ENCODE assay signal across 19 cellular contexts in the genomic region with DNA sequence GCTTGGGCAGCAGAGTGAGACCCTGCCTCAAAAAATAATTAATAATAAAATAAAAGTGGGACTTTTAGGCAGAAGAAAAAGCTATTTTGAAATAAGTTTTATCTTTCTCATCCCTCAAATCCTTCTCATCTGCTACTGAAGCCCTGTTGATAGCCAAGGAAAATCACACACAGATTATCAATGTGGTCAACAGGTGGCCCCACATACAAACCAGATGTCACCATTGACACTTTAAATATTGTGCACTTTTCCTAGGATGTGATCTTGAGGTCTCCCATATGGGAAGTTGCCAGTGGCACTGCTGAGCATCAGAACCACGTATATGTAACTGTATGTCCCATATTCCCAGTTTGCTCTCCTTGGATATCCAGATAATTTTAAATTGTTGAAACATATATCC.
A peak's percentile ranks its signal among the peaks of the same experiment; 100 is the strongest.
DNase-seq lines count a peak whose midpoint lies in the region; ATAC-seq, FAIRE-seq and TF ChIP-seq lines count a peak whose summit lies in the region.
"Had no signal": no experiment of that assay in that cellular context is flagged by ENCODE, and none has a peak within 500 bp of the region (broad histone marks: within the 10 kb centered on the region; RNA-seq: fewer than 3 reads in every experiment).

No MANE protein-coding gene starts in this region.

- H3K4me3 Mint-ChIP-seq in astrocyte (ENCODE audit: unreplicated experiment) (no peak overlapping the region), Caco-2 (ENCODE audit: unreplicated experiment) (no peak overlapping the region)
- H3K4me3 Mint-ChIP-seq in activated CD8-positive, alpha-beta T cell treated with anti-CD3 and anti-CD28 coated beads for 36 hours = no peak overlapping the region
- H3K4me3 Mint-ChIP-seq: CD4-positive, CD25-positive, alpha-beta regulatory T cell; H9; IgD-negative memory B cell; T-helper 1 cell treated with Interleukin-12 subunit alpha and Interleukin-12 subunit beta and Interleukin-4 antibody, amounts not matched to agents 30 μg/mL and 1 μg/mL, for 36 hours had no signal

- H3F3A ChIP-seq in MM.1S (ENCODE audit: insufficient read depth, low read length) = peaks cover 18% of the 10 kb centered on the region

- no peak overlapping the region for H3K27ac ChIP-seq in DND-41 (ENCODE audit: low read length)
- no peak overlapping the region for H3K27ac ChIP-seq in MM.1S (ENCODE audit: low read length)
- no peak overlapping the region for H3K27ac ChIP-seq in astrocyte (ENCODE audit: low read depth, low read length)
- H3K27ac ChIP-seq in adrenal gland = no peak overlapping the region
- H3K27ac ChIP-seq: HL-60 had no signal

- H4K20me1 ChIP-seq in DND-41 (ENCODE audit: insufficient read depth, low read length) = no peaks in the 10 kb centered on the region
- no peaks in the 10 kb centered on the region for H4K20me1 ChIP-seq in MM.1S (ENCODE audit: insufficient read depth, low read length)
- no peaks in the 10 kb centered on the region for H4K20me1 ChIP-seq in astrocyte (ENCODE audit: insufficient read depth, low read length)

- H3K4me1 ChIP-seq in DND-41 (ENCODE audit: insufficient read depth, low read length) (no peaks in the 10 kb centered on the region), MM.1S (ENCODE audit: low read length) (peaks cover 39% of the 10 kb centered on the region), astrocyte (ENCODE audit: insufficient read depth, low read length) (peaks cover 7% of the 10 kb centered on the region), Caco-2 (no peaks in the 10 kb centered on the region), adrenal gland (replicated peaks in 1 of 2) (no peaks in the 10 kb centered on the region)

- no peaks in the 10 kb centered on the region for H3K79me2 ChIP-seq in DND-41 (ENCODE audit: insufficient read depth, low read length)
- no peaks in the 10 kb centered on the region; the same call in 1 of the 2 replicates for H3K79me2 ChIP-seq in MM.1S (ENCODE audit: low read length)
- no peaks in the 10 kb centered on the region for H3K79me2 ChIP-seq in astrocyte (ENCODE audit: insufficient read depth, low read length)

- peak overlapping the region; percentile 36 for H3K27ac Mint-ChIP-seq in astrocyte (ENCODE audit: unreplicated experiment)
- H3K27ac Mint-ChIP-seq in activated CD8-positive, alpha-beta T cell treated with anti-CD3 and anti-CD28 coated beads for 36 hours = no peak overlapping the region
- no peak overlapping the region for H3K27ac Mint-ChIP-seq in Caco-2 (ENCODE audit: unreplicated experiment)
- H3K27ac Mint-ChIP-seq: T-helper 1 cell treated with Interleukin-12 subunit alpha and Interleukin-12 subunit beta and Interleukin-4 antibody, amounts not matched to agents 30 μg/mL and 1 μg/mL, for 36 hours had no signal

- POLR2A ChIA-PET in activated CD8-positive, alpha-beta T cell treated with anti-CD3 and anti-CD28 coated beads for 36 hours (lab: Charles Lee) = interaction anchor here (1.5 kb wide), 1 partner anchor 37 kb away, joined by 3 read pairs; no protein-coding TSS in a partner anchor
- POLR2A ChIA-PET in Caco-2 (lab: Charles Lee) = no interaction called here

- no peak for ATAC-seq in DND-41 (ENCODE audit: insufficient read depth, low read depth)
- ATAC-seq in activated CD8-positive, alpha-beta T cell treated with anti-CD3 and anti-CD28 coated beads for 36 hours = no peak
- ATAC-seq: PC-3 had no signal

- H3K36me3 ChIP-seq in DND-41 (ENCODE audit: insufficient read depth, low read length) (no peaks in the 10 kb centered on the region), MM.1S (replicated peaks; ENCODE audit: insufficient read depth, low read length) (no peaks in the 10 kb centered on the region), astrocyte (ENCODE audit: insufficient read depth, low read length) (peaks cover 26% of the 10 kb centered on the region), Caco-2 (ENCODE audit: control insufficient read depth, insufficient read depth, low read length) (no peaks in the 10 kb centered on the region; the same call in 1 of the 2 replicates), adrenal gland (replicated peaks in 1 of 2) (no peaks in the 10 kb centered on the region)

- no peaks in the 10 kb centered on the region for H3K9me2 ChIP-seq in MM.1S (replicated peaks; ENCODE audit: insufficient read depth, low read length)

- intact Hi-C loops in activated CD8-positive, alpha-beta T cell treated with anti-CD3 and anti-CD28 coated beads for 36 hours (cut with micrococcal nuclease) = no loop called here
- intact Hi-C loops in Caco-2 (cut with micrococcal nuclease; ENCODE audit: unreplicated experiment) = no loop called here
- intact Hi-C loops in adrenal gland (cut with DNase I) = no loop called here

- no peak overlapping the region for H2AFZ ChIP-seq in DND-41 (ENCODE audit: low read depth, low read length)
- no peak overlapping the region for H2AFZ ChIP-seq in MM.1S (ENCODE audit: low read length)
- H2AFZ ChIP-seq in astrocyte (ENCODE audit: low read depth, low read length) = no peak overlapping the region

- H3K36me3 Mint-ChIP-seq in astrocyte (ENCODE audit: low read depth, unreplicated experiment) (peaks cover 38% of the 10 kb centered on the region), Caco-2 (ENCODE audit: insufficient read depth, unreplicated experiment) (peaks cover 86% of the 10 kb centered on the region)
- no peaks in the 10 kb centered on the region for H3K36me3 Mint-ChIP-seq in activated CD8-positive, alpha-beta T cell treated with anti-CD3 and anti-CD28 coated beads for 36 hours (ENCODE audit: low read depth)
- H3K36me3 Mint-ChIP-seq: CD4-positive, CD25-positive, alpha-beta regulatory T cell; IgD-negative memory B cell had no signal

- CTCF ChIA-PET in activated CD8-positive, alpha-beta T cell treated with anti-CD3 and anti-CD28 coated beads for 36 hours (lab: Charles Lee) = interaction anchor here (1.0 to 1.4 kb wide), 2 partner anchors 26 to 37 kb away, joined by 3 read pairs; no protein-coding TSS in a partner anchor
- CTCF ChIA-PET in Caco-2 (lab: Charles Lee) = interaction anchor here (0.6 kb wide), 1 partner anchor 138 kb away, joined by 7 read pairs; no protein-coding TSS in a partner anchor

- H3K9ac ChIP-seq in DND-41 (ENCODE audit: low read depth, low read length) (no peak overlapping the region), MM.1S (ENCODE audit: low read length) (no peak overlapping the region), astrocyte (ENCODE audit: low read length) (no peak overlapping the region)

- H3K4me2 ChIP-seq in DND-41 (ENCODE audit: insufficient read depth, low read length) (no peak overlapping the region), MM.1S (ENCODE audit: low read depth, low read length) (no peak overlapping the region), astrocyte (ENCODE audit: low read length) (no peak overlapping the region)

- FAIRE-seq in astrocyte (lab: Jason Lieb, UNC) = no peak

- BruUV-seq in Caco-2 (replicated peaks; lab: Mats Ljungman, UMichigan) = no TSS peak

- H3K9me3 Mint-ChIP-seq in astrocyte (ENCODE audit: unreplicated experiment) (no peaks in the 10 kb centered on the region), Caco-2 (ENCODE audit: unreplicated experiment) (no peaks in the 10 kb centered on the region)
- H3K9me3 Mint-ChIP-seq in activated CD8-positive, alpha-beta T cell treated with anti-CD3 and anti-CD28 coated beads for 36 hours = no peaks in the 10 kb centered on the region
- H3K9me3 Mint-ChIP-seq: CD4-positive, CD25-positive, alpha-beta regulatory T cell; H9; IgD-negative memory B cell; T-helper 1 cell treated with Interleukin-12 subunit alpha and Interleukin-12 subunit beta and Interleukin-4 antibody, amounts not matched to agents 30 μg/mL and 1 μg/mL, for 36 hours had no signal

- no peaks in the 10 kb centered on the region for H3K27me3 Mint-ChIP-seq in astrocyte (ENCODE audit: low read depth, unreplicated experiment)
- no peaks in the 10 kb centered on the region for H3K27me3 Mint-ChIP-seq in activated CD8-positive, alpha-beta T cell treated with anti-CD3 and anti-CD28 coated beads for 36 hours
- no peaks in the 10 kb centered on the region for H3K27me3 Mint-ChIP-seq in Caco-2 (ENCODE audit: insufficient read depth, unreplicated experiment)
- H3K27me3 Mint-ChIP-seq: CD4-positive, CD25-positive, alpha-beta regulatory T cell had no signal

- H3K4me1 Mint-ChIP-seq in astrocyte (ENCODE audit: low read depth, unreplicated experiment) = peaks cover 13% of the 10 kb centered on the region
- H3K4me1 Mint-ChIP-seq in activated CD8-positive, alpha-beta T cell treated with anti-CD3 and anti-CD28 coated beads for 36 hours (ENCODE audit: low read depth) = peaks cover 15% of the 10 kb centered on the region
- no peaks in the 10 kb centered on the region for H3K4me1 Mint-ChIP-seq in Caco-2 (ENCODE audit: low read depth, unreplicated experiment)
- H3K4me1 Mint-ChIP-seq: H9 had no signal

- peaks cover 21% of the 10 kb centered on the region for H3K27me3 ChIP-seq in DND-41 (ENCODE audit: insufficient read depth, low read length, poor library complexity)
- H3K27me3 ChIP-seq in MM.1S (replicated peaks; ENCODE audit: insufficient read depth, low read length) = no peaks in the 10 kb centered on the region
- H3K27me3 ChIP-seq in astrocyte (ENCODE audit: insufficient read depth, low read length) = no peaks in the 10 kb centered on the region
- H3K27me3 ChIP-seq in Caco-2 (replicated peaks; ENCODE audit: control insufficient read depth, insufficient read depth, low read length) = no peaks in the 10 kb centered on the region
- H3K27me3 ChIP-seq in adrenal gland = no peaks in the 10 kb centered on the region

- DNase-seq in DND-41 (no peak), GM20000 (ENCODE audit: low spot score) (no peak), MM.1S (no peak), astrocyte (ENCODE audit: low read depth) (no peak), Caco-2 (no peak), adrenal gland (no peak)
- no peak for DNase-seq in activated CD8-positive, alpha-beta T cell treated with anti-CD3 and anti-CD28 coated beads for 36 hours
- DNase-seq: CD4-positive, CD25-positive, alpha-beta regulatory T cell; COR-L47; GDM1; H9; NCI-H1417; NCI-H1694 treated with DMSO at 0.1 percent for 48 hours; NCI-H446 treated with DMSO at 0.1 percent for 48 hours; PC-3; SHP77 had no signal

- H3K9me3 ChIP-seq in DND-41 (ENCODE audit: insufficient read depth, low read length, severe bottlenecking) (no peaks in the 10 kb centered on the region), MM.1S (replicated peaks; ENCODE audit: insufficient read depth, low read length) (no peaks in the 10 kb centered on the region), astrocyte (ENCODE audit: insufficient read depth, low read depth, low read length) (no peaks in the 10 kb centered on the region), Caco-2 (no peaks in the 10 kb centered on the region), adrenal gland (replicated peaks in 1 of 3) (no peaks in the 10 kb centered on the region)

- WGBS in adrenal gland, 4 donors = 91 to 100% (median 93%) methylated on average over 1 of the region's 1 CpG

- TF ChIP-seq CTCF in DND-41 (IDR thresholded peaks at IDR 0.05; ENCODE audit: borderline replicate concordance, extremely low read depth, low read length, poor library complexity, severe bottlenecking) = peak; percentile 11
- peak; percentile 21 for TF ChIP-seq CTCF in GM20000 (IDR thresholded peaks at IDR 0.05; ENCODE audit: extremely low read depth, missing control alignments)
- TF ChIP-seq CTCF in MM.1S (IDR thresholded peaks at IDR 0.05; ENCODE audit: low read length) = peak; percentile 14; the same call in 1 of the 2 replicates
- TF ChIP-seq CTCF in astrocyte (IDR thresholded peaks at IDR 0.05; ENCODE audit: insufficient read depth, low read depth, low read length) = no peak
- TF ChIP-seq CTCF in activated CD8-positive, alpha-beta T cell treated with anti-CD3 and anti-CD28 coated beads for 36 hours (IDR thresholded peaks at IDR 0.05) = no peak
- peak in 1 of 2 experiments; percentile 11 for TF ChIP-seq CTCF in Caco-2 (IDR thresholded peaks at IDR 0.05; ENCODE audit: insufficient read depth in 1 of 2, low read depth in 1 of 2, low read length in 1 of 2, severe bottlenecking in 1 of 2, unreplicated experiment in 1 of 2)
- no peak for TF ChIP-seq CTCF in adrenal gland (IDR thresholded peaks at IDR 0.05)

- no peak overlapping the region for H3K4me3 ChIP-seq in DND-41 (ENCODE audit: low read depth in 1 of 2, low read length in 2 of 2)
- no peak overlapping the region for H3K4me3 ChIP-seq in MM.1S (ENCODE audit: low read length)
- no peak overlapping the region for H3K4me3 ChIP-seq in astrocyte (ENCODE audit: insufficient read depth, low read depth, low read length)
- no peak overlapping the region for H3K4me3 ChIP-seq in Caco-2 (ENCODE audit: low read depth, low read length)
- H3K4me3 ChIP-seq in adrenal gland = no peak overlapping the region

- TF ChIP-seq POLR2A in adrenal gland (IDR thresholded peaks at IDR 0.05) = no peak

Comparison
In these comparisons a context has a peak if more than half of its experiments do, and no peak if none do; other contexts are left out.
1. CTCF ChIP-seq: peak in DND-41 (single experiment), GM20000 (single experiment) and MM.1S (single experiment); none in astrocyte (single experiment), activated CD8-positive, alpha-beta T cell treated with anti-CD3 and anti-CD28 coated beads for 36 hours (single experiment) and adrenal gland (0 of 6).